11 cellular contexts compared by ENCODE assay signal in genomic region chr4:123325241-123325681, GRCh38.
DNase-seq lines count a peak whose midpoint lies in the region; ATAC-seq and TF ChIP-seq lines count a peak whose summit lies in the region.
"Had no signal": no experiment of that assay in that cellular context is flagged by ENCODE, and none has a peak within 500 bp of the region (broad histone marks: within the 10 kb centered on the region; RNA-seq: fewer than 3 reads in every experiment).

No MANE protein-coding gene starts in this region.

- ATAC-seq in Right ventricle myocardium superior (ENCODE audit: poor library complexity) (peak; percentile 27), HG02973 (IDR thresholded peaks at IDR 0.05; ENCODE audit: unreplicated experiment) (peak; percentile 99)
- ATAC-seq in activated CD8-positive, alpha-beta T cell treated with anti-CD3 and anti-CD28 coated beads for 36 hours = no peak
- ATAC-seq in activated T-helper 17 cell treated with anti-CD3 and anti-CD28 coated beads, Interleukin-2, amount 50 U/mL, for 72 hours (replicated peaks) = no peak

- H3K27me3 ChIP-seq in right atrium auricular region = no peaks in the 10 kb centered on the region

- no peak overlapping the region for H3K4me3 ChIP-seq in right atrium auricular region

- no peaks in the 10 kb centered on the region for H3K36me3 ChIP-seq in right atrium auricular region

- POLR2A ChIA-PET in activated CD8-positive, alpha-beta T cell treated with anti-CD3 and anti-CD28 coated beads for 36 hours (lab: Charles Lee) = no interaction called here

- intact Hi-C loops in Right ventricle myocardium superior (cut with DNase I) = no loop called here
- intact Hi-C loops in activated CD8-positive, alpha-beta T cell treated with anti-CD3 and anti-CD28 coated beads for 36 hours (cut with micrococcal nuclease) = no loop called here

- no peak overlapping the region for H3K27ac Mint-ChIP-seq in activated CD8-positive, alpha-beta T cell treated with anti-CD3 and anti-CD28 coated beads for 36 hours
- no peak overlapping the region for H3K27ac Mint-ChIP-seq in activated T-helper 17 cell treated with anti-CD3 and anti-CD28 coated beads, Interleukin-2, amount 50 U/mL, for 72 hours

- peaks cover 25% of the 10 kb centered on the region for H3K9me3 Mint-ChIP-seq in activated CD8-positive, alpha-beta T cell treated with anti-CD3 and anti-CD28 coated beads for 36 hours
- H3K9me3 Mint-ChIP-seq in activated T-helper 17 cell treated with anti-CD3 and anti-CD28 coated beads, Interleukin-2, amount 50 U/mL, for 72 hours = peaks cover 21% of the 10 kb centered on the region

- H3K4me1 Mint-ChIP-seq in activated CD8-positive, alpha-beta T cell treated with anti-CD3 and anti-CD28 coated beads for 36 hours (ENCODE audit: low read depth) = no peaks in the 10 kb centered on the region
- no peaks in the 10 kb centered on the region for H3K4me1 Mint-ChIP-seq in activated T-helper 17 cell treated with anti-CD3 and anti-CD28 coated beads, Interleukin-2, amount 50 U/mL, for 72 hours

- CTCF ChIA-PET in activated CD8-positive, alpha-beta T cell treated with anti-CD3 and anti-CD28 coated beads for 36 hours (lab: Charles Lee) = no interaction called here

- H3K27ac ChIP-seq in right atrium auricular region = no peak overlapping the region

- H3K4me1 ChIP-seq in right atrium auricular region = no peaks in the 10 kb centered on the region

- DNase-seq in Right ventricle myocardium superior (no peak), right atrium auricular region (ENCODE audit: low spot score) (no peak), NOMO-1 (lab: John Stamatoyannopoulos, UW; ENCODE audit: unreplicated experiment in 2 of 2) (peak; percentile 74 to 87), NCI-H187 treated with DMSO at 0.1 percent for 48 hours (lab: John Stamatoyannopoulos, UW) (no peak)
- DNase-seq in activated CD8-positive, alpha-beta T cell treated with anti-CD3 and anti-CD28 coated beads for 36 hours = no peak
- DNase-seq in stimulated activated CD4-positive, alpha-beta T cell treated with anti-CD3 and anti-CD28 coated beads, Interleukin-2, amount 100 ng/mL, for 24 hours = no peak
- DNase-seq: activated CD4-positive, alpha-beta T cell treated with anti-CD3 and anti-CD28 coated beads, Interleukin-2, amount 50 U/mL, for 1 hour; mesenchymal stem cell; NCI-H2227 treated with DMSO at 0.1 percent for 48 hours had no signal

- no peak overlapping the region for H3K4me3 Mint-ChIP-seq in activated CD8-positive, alpha-beta T cell treated with anti-CD3 and anti-CD28 coated beads for 36 hours
- no peak overlapping the region for H3K4me3 Mint-ChIP-seq in activated T-helper 17 cell treated with anti-CD3 and anti-CD28 coated beads, Interleukin-2, amount 50 U/mL, for 72 hours

- H3K9me3 ChIP-seq in right atrium auricular region = peaks cover 0 to 34% of the 10 kb centered on the region in 2 donors

- TF ChIP-seq CTCF in right atrium auricular region (IDR thresholded peaks at IDR 0.05) = no peak
- TF ChIP-seq CTCF in activated CD8-positive, alpha-beta T cell treated with anti-CD3 and anti-CD28 coated beads for 36 hours (IDR thresholded peaks at IDR 0.05) = no peak

- no peaks in the 10 kb centered on the region for H3K36me3 Mint-ChIP-seq in activated CD8-positive, alpha-beta T cell treated with anti-CD3 and anti-CD28 coated beads for 36 hours (ENCODE audit: low read depth)
- no peaks in the 10 kb centered on the region for H3K36me3 Mint-ChIP-seq in activated T-helper 17 cell treated with anti-CD3 and anti-CD28 coated beads, Interleukin-2, amount 50 U/mL, for 72 hours (ENCODE audit: low read depth)

- H3K27me3 Mint-ChIP-seq in activated CD8-positive, alpha-beta T cell treated with anti-CD3 and anti-CD28 coated beads for 36 hours = no peaks in the 10 kb centered on the region
- no peaks in the 10 kb centered on the region for H3K27me3 Mint-ChIP-seq in activated T-helper 17 cell treated with anti-CD3 and anti-CD28 coated beads, Interleukin-2, amount 50 U/mL, for 72 hours

Comparison
In these comparisons a context has a peak if more than half of its experiments do, and no peak if none do; other contexts are left out.
1. ATAC-seq: peak in Right ventricle myocardium superior (single experiment) and HG02973 (single experiment); none in activated CD8-positive, alpha-beta T cell treated with anti-CD3 and anti-CD28 coated beads for 36 hours (single experiment) and activated T-helper 17 cell treated with anti-CD3 and anti-CD28 coated beads, Interleukin-2, amount 50 U/mL, for 72 hours (single experiment).
2. DNase-seq: peak in NOMO-1 (2 of 2); none in Right ventricle myocardium superior (single experiment), right atrium auricular region (single experiment), activated CD8-positive, alpha-beta T cell treated with anti-CD3 and anti-CD28 coated beads for 36 hours (single experiment), NCI-H187 treated with DMSO at 0.1 percent for 48 hours (single experiment) and stimulated activated CD4-positive, alpha-beta T cell treated with anti-CD3 and anti-CD28 coated beads, Interleukin-2, amount 100 ng/mL, for 24 hours (0 of 2).